In the genomic region with DNA sequence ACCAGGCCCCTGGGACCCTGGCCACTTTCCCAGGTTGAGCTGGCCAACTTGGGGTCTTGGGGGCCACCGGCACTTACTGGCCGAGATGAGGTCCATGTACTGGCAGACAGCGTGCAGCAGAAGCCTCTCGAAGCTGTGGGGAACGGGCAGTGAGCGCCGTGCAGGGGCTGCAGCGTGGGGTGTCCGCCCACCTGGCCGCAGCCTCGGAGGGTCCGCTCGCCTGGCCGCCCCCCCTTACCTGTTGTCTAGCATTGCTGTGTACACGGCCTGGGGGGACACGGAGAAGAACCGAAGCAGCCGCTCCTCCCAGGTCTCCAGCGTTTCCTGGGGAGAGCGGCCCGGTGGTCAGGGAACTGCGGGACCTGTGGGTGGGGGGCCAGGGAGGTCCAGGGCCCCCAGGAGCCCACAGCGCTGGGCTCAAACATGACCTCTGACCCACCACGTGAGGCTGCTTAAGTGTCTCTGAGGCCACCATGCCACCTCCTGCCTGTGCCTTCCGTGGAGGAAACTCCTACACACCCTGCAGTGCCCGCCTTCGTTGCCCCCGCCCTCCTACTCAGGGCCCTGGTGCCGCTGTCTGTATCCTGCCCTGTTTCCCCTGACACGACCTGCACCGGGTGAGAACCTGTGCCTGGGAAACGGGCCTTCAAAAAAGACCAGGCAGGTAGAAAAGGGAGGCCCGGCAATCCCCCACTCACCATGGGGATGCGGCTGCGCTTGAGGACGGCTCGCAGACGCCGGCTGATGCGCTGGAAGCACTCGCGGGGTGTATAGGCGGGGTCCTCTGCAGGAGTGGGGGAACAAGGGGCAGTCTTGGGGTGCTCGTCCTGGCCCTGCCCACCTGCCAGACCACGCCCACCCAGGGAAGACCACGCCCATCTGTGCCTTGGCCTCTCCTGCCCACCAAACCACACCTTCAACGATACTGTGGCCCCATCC, we compare ENCODE assay signal across 23 cellular contexts. TPM values are rescaled to one million over a fixed set of nuclear protein-coding genes. Genes with fewer than 3 reads are reported as not detected.
DNase-seq lines count a peak whose midpoint lies in the region; ATAC-seq and TF ChIP-seq lines count a peak whose summit lies in the region.
"Had no signal": no experiment of that assay in that cellular context is flagged by ENCODE, and none has a peak within 500 bp of the region (broad histone marks: within the 10 kb centered on the region; RNA-seq: fewer than 3 reads in every experiment).

No MANE protein-coding gene starts in this region.

- H3K27ac ChIP-seq in OCI-LY7 (ENCODE audit: low read depth, low read length, poor library complexity, severe bottlenecking), result no peak overlapping the region
- peak overlapping the region; percentile 65 for H3K27ac ChIP-seq in cingulate gyrus (ENCODE audit: low read depth, low read length)
- H3K27ac ChIP-seq in temporal lobe (ENCODE audit: low read depth, low read length), result peak overlapping the region; percentile 64
- H3K27ac ChIP-seq: brain microvascular endothelial cell, heart right ventricle, left lung, stomach had no signal

- no peak for DNase-seq in activated naive CD4-positive, alpha-beta T cell treated with anti-CD3 and anti-CD28 coated beads, Interleukin-2, amount 50 U/mL, for 72 hours (ENCODE audit: low spot score in 2 of 2)
- DNase-seq in activated naive CD4-positive, alpha-beta T cell treated with Interleukin-2 at 50 U/mL for 16 hours, result no peak
- DNase-seq in OCI-LY7 (ENCODE audit: low spot score), result no peak
- no peak for DNase-seq in NOMO-1 treated with dmso at 0.1 percent for 144 hours (lab: John Stamatoyannopoulos, UW; ENCODE audit: unreplicated experiment)
- DNase-seq in hippocampal formation (lab: John Stamatoyannopoulos, UW), result no peak
- DNase-seq: activated CD8-positive, alpha-beta memory T cell treated with anti-CD3 and anti-CD28 coated beads for 24 hours; activated naive CD8-positive, alpha-beta T cell treated with anti-CD3 and anti-CD28 coated beads, Interleukin-2, amount 10 ng/mL, durations not matched to agents 7 days and 5 days; brain microvascular endothelial cell; heart right ventricle; immature natural killer cell; MM.1S; Right ventricle myocardium superior; stimulated activated CD4-positive, alpha-beta T cell treated with anti-CD3 and anti-CD28 coated beads, Interleukin-4, amount 100 ng/mL, for 1 hour; stomach had no signal

- intact Hi-C loops in OCI-LY7 (cut with micrococcal nuclease; ENCODE audit: unreplicated experiment), result no loop called here

- no peaks in the 10 kb centered on the region for H3K9me3 ChIP-seq in OCI-LY7 (ENCODE audit: low read length)
- H3K9me3 ChIP-seq: heart right ventricle, left lung, mucosa of descending colon, stomach had no signal

- no TSS peak for BruUV-seq in OCI-LY7 (replicated peaks; lab: Mats Ljungman, UMichigan)

- H3K9me3 Mint-ChIP-seq in activated naive CD4-positive, alpha-beta T cell treated with anti-CD3 and anti-CD28 coated beads, Interleukin-2, amount 50 U/mL, for 72 hours, result no peaks in the 10 kb centered on the region
- H3K9me3 Mint-ChIP-seq: activated naive CD8-positive, alpha-beta T cell treated with anti-CD3 and anti-CD28 coated beads, Interleukin-2, amount 10 ng/mL, durations not matched to agents 7 days and 5 days; activated T-helper 1 cell treated with anti-CD3 and anti-CD28 coated beads, Interleukin-12 subunit alpha, Interleukin-12 subunit beta, Interleukin-2, Interleukin-4 antibody, amounts not matched to agents 30 ng/mL and 10 ng/mL and 1 ng/mL, durations not matched to agents 14 hours and 24 hours and 36 hours; immature natural killer cell; T-cell had no signal

- no peaks in the 10 kb centered on the region for H3K9me2 ChIP-seq in OCI-LY7 (ENCODE audit: insufficient read depth, low read length)

- no peak overlapping the region for H2AFZ ChIP-seq in OCI-LY7 (ENCODE audit: low read length)

- TF ChIP-seq CTCF in OCI-LY7 (conservative IDR thresholded peaks at IDR 0.05; ENCODE audit: low read length), result no peak

- POLR2A ChIA-PET in OCI-LY7 (lab: Charles Lee), result interaction anchor here (0.6 kb wide), 1 partner anchor 402 kb away, joined by 6 read pairs; no protein-coding TSS in a partner anchor

- peaks cover 22% of the 10 kb centered on the region for H3K4me1 ChIP-seq in OCI-LY7 (ENCODE audit: insufficient read depth, low read length, poor library complexity, severe bottlenecking)
- H3K4me1 ChIP-seq: heart right ventricle had no signal

- CTCF ChIA-PET in OCI-LY7 (lab: Charles Lee; ENCODE audit: unreplicated experiment), result interaction anchor here (0.5 to 0.6 kb wide), 2 partner anchors 85 to 108 kb away, joined by 3 to 5 read pairs; no protein-coding TSS in a partner anchor

- H3K4me3 ChIP-seq in OCI-LY7 (ENCODE audit: low read depth, low read length, poor library complexity, severe bottlenecking), result no peak overlapping the region
- H3K4me3 ChIP-seq: heart right ventricle, left lung, mucosa of descending colon, stomach had no signal

- no peaks in the 10 kb centered on the region for H4K20me1 ChIP-seq in OCI-LY7 (ENCODE audit: insufficient read depth, low read length)

- no peaks in the 10 kb centered on the region for H3K36me3 Mint-ChIP-seq in activated naive CD4-positive, alpha-beta T cell treated with anti-CD3 and anti-CD28 coated beads, Interleukin-2, amount 50 U/mL, for 72 hours
- H3K36me3 Mint-ChIP-seq: immature natural killer cell had no signal

- H3K79me2 ChIP-seq in OCI-LY7 (ENCODE audit: insufficient read depth, low read depth, low read length), result no peaks in the 10 kb centered on the region

- H3K36me3 ChIP-seq in OCI-LY7 (ENCODE audit: insufficient read depth, low read length), result peaks cover 17% of the 10 kb centered on the region; the same call in 1 of the 2 replicates

- ATAC-seq in activated naive CD4-positive, alpha-beta T cell treated with anti-CD3 and anti-CD28 coated beads, Interleukin-2, amount 50 U/mL, for 72 hours, result peak; percentile 6 to 29
- no peak for ATAC-seq in GM21786 (IDR thresholded peaks at IDR 0.05; ENCODE audit: unreplicated experiment)

- H3K4me2 ChIP-seq in OCI-LY7 (ENCODE audit: low read length), result peak overlapping the region; percentile 61

- no peak overlapping the region for H3K27ac Mint-ChIP-seq in activated naive CD4-positive, alpha-beta T cell treated with anti-CD3 and anti-CD28 coated beads, Interleukin-2, amount 50 U/mL, for 72 hours
- H3K27ac Mint-ChIP-seq: activated naive CD8-positive, alpha-beta T cell treated with anti-CD3 and anti-CD28 coated beads, Interleukin-2, amount 10 ng/mL, durations not matched to agents 7 days and 5 days; activated T-helper 1 cell treated with anti-CD3 and anti-CD28 coated beads, Interleukin-12 subunit alpha, Interleukin-12 subunit beta, Interleukin-2, Interleukin-4 antibody, amounts not matched to agents 30 ng/mL and 10 ng/mL and 1 ng/mL, durations not matched to agents 14 hours and 24 hours and 36 hours; immature natural killer cell had no signal

RNA-seq across cellular contexts. Expression of gene RNU6-9, which starts 6.3 kb away (rescaled TPM):
- not detected for total RNA-seq in activated naive CD4-positive, alpha-beta T cell treated with anti-CD3 and anti-CD28 coated beads, Interleukin-2, amount 50 U/mL, for 72 hours
- not detected in 2 replicates for total RNA-seq in OCI-LY7 (2014; rRNA removed; shearing (Covaris generic))
- total RNA-seq in OCI-LY7 (2022) (not detected in 2 replicates), temporal lobe (not detected)
- total RNA-seq: activated naive CD8-positive, alpha-beta T cell treated with anti-CD3 and anti-CD28 coated beads, Interleukin-2, amount 10 ng/mL, durations not matched to agents 7 days and 5 days; activated T-helper 1 cell treated with anti-CD3 and anti-CD28 coated beads, Interleukin-12 subunit alpha, Interleukin-12 subunit beta, Interleukin-2, Interleukin-4 antibody, amounts not matched to agents 30 ng/mL and 10 ng/mL and 1 ng/mL, durations not matched to agents 14 hours and 24 hours and 36 hours; fibroblast of villous mesenchyme; heart right ventricle; left lung; mucosa of descending colon; pulmonary artery endothelial cell; Right ventricle myocardium superior; stomach; T-cell had no signal

RNA-seq across cellular contexts. Expression of gene MED16, which starts 6.6 kb away (rescaled TPM):
- 10 to 100 TPM; 42.0 to 61.8 TPM for total RNA-seq in activated naive CD4-positive, alpha-beta T cell treated with anti-CD3 and anti-CD28 coated beads, Interleukin-2, amount 50 U/mL, for 72 hours
- total RNA-seq in OCI-LY7 (2014; rRNA removed; shearing (Covaris generic)), result 12.9 and 19.1 TPM in 2 replicates
- total RNA-seq in OCI-LY7 (2022), result 54.3 and 61.4 TPM in 2 replicates
- 24.8 TPM for total RNA-seq in temporal lobe

RNA-seq across cellular contexts. Expression of gene R3HDM4, which starts 13.4 kb away (rescaled TPM):
- total RNA-seq in activated naive CD4-positive, alpha-beta T cell treated with anti-CD3 and anti-CD28 coated beads, Interleukin-2, amount 50 U/mL, for 72 hours, result 100 to 1,000 TPM in 1 of 2 donors, 10 to 100 TPM in 1; 98.3 to 102 TPM
- 39.5 and 43.5 TPM in 2 replicates for total RNA-seq in OCI-LY7 (2014; rRNA removed; shearing (Covaris generic))
- total RNA-seq in OCI-LY7 (2022) (64.9 and 75.2 TPM in 2 replicates), temporal lobe (24.6 TPM)

RNA-seq across cellular contexts. Expression of gene KISS1R, which starts 17.5 kb away (rescaled TPM):
- 10 to 100 TPM; 10.9 to 32.4 TPM for total RNA-seq in activated naive CD4-positive, alpha-beta T cell treated with anti-CD3 and anti-CD28 coated beads, Interleukin-2, amount 50 U/mL, for 72 hours
- not detected in 2 replicates for total RNA-seq in OCI-LY7 (2014; rRNA removed; shearing (Covaris generic))
- not detected in 2 replicates for total RNA-seq in OCI-LY7 (2022)
- total RNA-seq in temporal lobe, result 0.49 TPM
- total RNA-seq: fibroblast of villous mesenchyme, heart right ventricle, mucosa of descending colon, pulmonary artery endothelial cell, Right ventricle myocardium superior, stomach had no signal

RNA-seq across cellular contexts. Expression of gene ARID3A, which starts 26.2 kb away (rescaled TPM):
- 10 to 100 TPM; 22.4 to 35.7 TPM for total RNA-seq in activated naive CD4-positive, alpha-beta T cell treated with anti-CD3 and anti-CD28 coated beads, Interleukin-2, amount 50 U/mL, for 72 hours
- 7.9 and 9.9 TPM in 2 replicates for total RNA-seq in OCI-LY7 (2014; rRNA removed; shearing (Covaris generic))
- total RNA-seq in OCI-LY7 (2022) (21.6 and 23.5 TPM in 2 replicates), temporal lobe (1.5 TPM)
